In genomic region chr19:8210660-8211101, GRCh38 we compare ENCODE assay signal across 9 cellular contexts. TPM values are rescaled to one million over a fixed set of nuclear protein-coding genes. Genes with fewer than 3 reads are reported as not detected.
A peak's percentile ranks its signal among the peaks of the same experiment; 100 is the strongest.
DNase-seq lines count a peak whose midpoint lies in the region; ATAC-seq and TF ChIP-seq lines count a peak whose summit lies in the region.
"Had no signal": no experiment of that assay in that cellular context is flagged by ENCODE, and none has a peak within 500 bp of the region (broad histone marks: within the 10 kb centered on the region; RNA-seq: fewer than 3 reads in every experiment).

No MANE protein-coding gene starts in this region.

- H4K20me1 ChIP-seq in DOHH2 (ENCODE audit: control insufficient read depth, insufficient read depth, low read depth, low read length) = peaks cover 4% of the 10 kb centered on the region; the same call in 1 of the 2 replicates

- intact Hi-C loops in adrenal gland (cut with DNase I) = no loop called here

- peaks cover 29% of the 10 kb centered on the region for H3K79me2 ChIP-seq in DOHH2 (ENCODE audit: control insufficient read depth, low read length)

- H3K9me3 ChIP-seq in DOHH2 (ENCODE audit: control insufficient read depth, insufficient read depth, low read length) = no peaks in the 10 kb centered on the region
- H3K9me3 ChIP-seq in ectodermal cell (ENCODE audit: control insufficient read depth, low read length) = no peaks in the 10 kb centered on the region
- H3K9me3 ChIP-seq in neuron (ENCODE audit: low read length) = no peaks in the 10 kb centered on the region
- no peaks in the 10 kb centered on the region for H3K9me3 ChIP-seq in adrenal gland (replicated peaks in 1 of 3)

- H2AFZ ChIP-seq in neuron (ENCODE audit: low read depth, low read length) = no peak overlapping the region

- peaks cover 15% of the 10 kb centered on the region for H3F3A ChIP-seq in DOHH2 (ENCODE audit: control insufficient read depth, insufficient read depth)

- TF ChIP-seq POLR2A in adrenal gland (IDR thresholded peaks at IDR 0.05) = no peak

- no peak for ATAC-seq in HG03039 (IDR thresholded peaks at IDR 0.05; ENCODE audit: unreplicated experiment)

- WGBS in ectodermal cell, 2 experiments = 82 to 92% methylated on average over 10 of the region's 10 CpGs
- 86 to 92% (median 88%) methylated on average over 7 to 10 of the region's 10 CpGs for WGBS in adrenal gland, 4 donors

- H3K27me3 ChIP-seq in DOHH2 (ENCODE audit: control insufficient read depth, low read length) (no peaks in the 10 kb centered on the region), ectodermal cell (ENCODE audit: control insufficient read depth, insufficient read depth, low read length, poor library complexity, severe bottlenecking) (no peaks in the 10 kb centered on the region), neuron (ENCODE audit: insufficient read depth, low read length) (no peaks in the 10 kb centered on the region), adrenal gland (no peaks in the 10 kb centered on the region)

- H3K4me1 ChIP-seq in DOHH2 (ENCODE audit: control insufficient read depth, low read length) (peaks cover 54% of the 10 kb centered on the region), ectodermal cell (ENCODE audit: control insufficient read depth, insufficient read depth, low read length) (peaks cover 13% of the 10 kb centered on the region), neuron (ENCODE audit: insufficient read depth, low read length) (peaks cover 16% of the 10 kb centered on the region), adrenal gland (replicated peaks in 1 of 2) (peaks cover 0 to 4% of the 10 kb centered on the region in 2 donors)

- no peak for TF ChIP-seq CTCF in DOHH2 (IDR thresholded peaks at IDR 0.05; ENCODE audit: low read depth, low read length, poor library complexity, severe bottlenecking)
- no peak for TF ChIP-seq CTCF in adrenal gland (IDR thresholded peaks at IDR 0.05)

- peak overlapping the region; percentile 63 for H3K27ac ChIP-seq in DOHH2 (ENCODE audit: low read depth, low read length)
- no peak overlapping the region for H3K27ac ChIP-seq in ectodermal cell (ENCODE audit: insufficient read depth, low read depth, low read length, poor library complexity, severe bottlenecking)
- no peak overlapping the region for H3K27ac ChIP-seq in adrenal gland
- H3K27ac ChIP-seq: epithelial cell of prostate had no signal

- H3K36me3 ChIP-seq in DOHH2 (ENCODE audit: control insufficient read depth, low read length) (no peaks in the 10 kb centered on the region), ectodermal cell (ENCODE audit: control insufficient read depth, insufficient read depth, low read length) (no peaks in the 10 kb centered on the region), neuron (ENCODE audit: insufficient read depth, low read length) (peaks cover 3% of the 10 kb centered on the region), adrenal gland (replicated peaks in 1 of 2) (no peaks in the 10 kb centered on the region)

- H3K4me3 ChIP-seq in DOHH2 (ENCODE audit: low read length) (peak overlapping the region; percentile 86), ectodermal cell (ENCODE audit: insufficient read depth, low read depth, low read length) (peak overlapping the region; percentile 64), neuron (ENCODE audit: low read length) (peak overlapping the region; percentile 57), adrenal gland (peak overlapping the region in 1 of 4 donors; percentile 97)

- H3K4me2 ChIP-seq in DOHH2 (ENCODE audit: low read length) = peak overlapping the region; percentile 78

- DNase-seq in NCI-H2029 treated with DMSO at 0.1 percent for 48 hours (lab: John Stamatoyannopoulos, UW) (peak; percentile 26), superior temporal gyrus (ENCODE audit: extremely low spot score) (no peak), adrenal gland (no peak)
- no peak for DNase-seq in effector CD4-positive, alpha-beta T cell

- no peaks in the 10 kb centered on the region for H3K9me2 ChIP-seq in DOHH2 (replicated peaks; ENCODE audit: control insufficient read depth, low read length)

RNA-seq across cellular contexts. Expression of gene CERS4, which starts 1.5 kb away (rescaled TPM):
- 44.2 TPM for polyA plus RNA-seq in ectodermal cell (2013, experiment 1 of 4)
- 55.3 TPM for polyA plus RNA-seq in ectodermal cell (2013, experiment 2 of 4)
- 42.6 TPM for polyA plus RNA-seq in ectodermal cell (2013, experiment 3 of 4)
- 56.6 TPM for polyA plus RNA-seq in ectodermal cell (2013, experiment 4 of 4)
- total RNA-seq in adrenal gland = 10 to 100 TPM; 12.2 to 64.4 (median 35.8) TPM
- polyA plus RNA-seq in adrenal gland = 10 to 100 TPM in 2 of 3 donors, 1 to 10 TPM in 1; 5.5 to 34.9 (median 26.5) TPM
